In the genomic region with DNA sequence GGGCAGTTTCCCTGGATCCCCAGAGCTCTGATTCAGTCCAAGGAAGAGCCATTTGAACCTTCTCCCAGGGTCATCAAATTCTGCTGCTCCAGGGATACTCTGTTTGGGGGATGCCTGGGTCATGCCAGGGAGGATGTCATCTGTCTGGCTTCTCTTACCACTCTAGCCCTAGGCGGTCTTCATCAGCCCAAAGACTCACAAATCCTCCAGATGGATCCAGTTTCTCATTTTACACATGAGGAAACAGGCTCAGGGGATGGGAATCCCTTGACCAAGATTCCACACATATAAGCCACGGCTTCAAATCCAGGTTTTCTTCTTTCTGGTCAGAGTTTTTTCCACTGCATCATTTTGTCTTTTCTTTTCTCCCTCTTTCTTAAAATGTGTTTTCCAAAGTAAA, we compare ENCODE assay signal across 30 cellular contexts. TPM values are rescaled to one million over a fixed set of nuclear protein-coding genes. Genes with fewer than 3 reads are reported as not detected.
A peak's percentile ranks its signal among the peaks of the same experiment; 100 is the strongest.
DNase-seq lines count a peak whose midpoint lies in the region; ATAC-seq and TF ChIP-seq lines count a peak whose summit lies in the region.
"Had no signal": no experiment of that assay in that cellular context is flagged by ENCODE, and none has a peak within 500 bp of the region (broad histone marks: within the 10 kb centered on the region; RNA-seq: fewer than 3 reads in every experiment).

No MANE protein-coding gene starts in this region.

- no peaks in the 10 kb centered on the region for H3K9me3 ChIP-seq in subcutaneous abdominal adipose tissue (ENCODE audit: control insufficient read depth in 5 of 5, low read length in 5 of 5)
- H3K9me3 ChIP-seq: heart left ventricle, sigmoid colon, SJCRH30 had no signal

- no peaks in the 10 kb centered on the region for H3K36me3 Mint-ChIP-seq in activated CD8-positive, alpha-beta T cell treated with anti-CD3 and anti-CD28 coated beads for 36 hours (ENCODE audit: low read depth)
- H3K36me3 Mint-ChIP-seq: IgD-negative memory B cell had no signal

- DNase-seq in EH (ENCODE audit: low read depth): peak; percentile 68
- DNase-seq in NCI-H446 (lab: John Stamatoyannopoulos, UW): peak; percentile 2 to 74
- DNase-seq in fibroblast of gingiva (ENCODE audit: low read depth): peak; percentile 36
- no peak for DNase-seq in activated CD8-positive, alpha-beta T cell treated with anti-CD3 and anti-CD28 coated beads for 36 hours
- DNase-seq in COLO829 (ENCODE audit: low spot score): no peak
- no peak for DNase-seq in NCI-H526 treated with DMSO at 0.1 percent for 48 hours (lab: John Stamatoyannopoulos, UW)
- no peak for DNase-seq in nucleus accumbens (lab: John Stamatoyannopoulos, UW)
- DNase-seq: activated CD4-positive, alpha-beta T cell treated with anti-CD3 and anti-CD28 coated beads for 48 hours; activated gamma-delta T cell; activated T-cell treated with anti-CD3 and anti-CD28 coated beads, Interleukin-2, amount 50 U/mL, for 1 hour; central memory CD4-positive, alpha-beta T cell; DMS79 treated with DMSO at 0.1 percent for 48 hours; erythroblast; foreskin keratinocyte; heart left ventricle; NCI-H1048; RPMI8226; sigmoid colon; stimulated activated CD4-positive, alpha-beta T cell treated with anti-CD3 and anti-CD28 coated beads, Interleukin-12 subunit alpha, Interleukin-12 subunit beta, amount 100 ng/mL, for 4 hours; stimulated activated CD4-positive, alpha-beta T cell treated with anti-CD3 and anti-CD28 coated beads, Interleukin-4, amount 100 ng/mL, for 4 hours; substantia nigra; T1000 had no signal

- no peaks in the 10 kb centered on the region for H3K27me3 Mint-ChIP-seq in activated CD8-positive, alpha-beta T cell treated with anti-CD3 and anti-CD28 coated beads for 36 hours
- H3K27me3 Mint-ChIP-seq: dendritic cell treated with granulocyte-macrophage colony-stimulating factor and Interleukin-4, amounts not matched to agents 40 ng/mL and 50 ng/mL, for 4 days had no signal

- H3K4me3 Mint-ChIP-seq in activated CD8-positive, alpha-beta T cell treated with anti-CD3 and anti-CD28 coated beads for 36 hours: no peak overlapping the region
- H3K4me3 Mint-ChIP-seq: dendritic cell treated with granulocyte-macrophage colony-stimulating factor and Interleukin-4, amounts not matched to agents 40 ng/mL and 50 ng/mL, for 4 days; GM23338; IgD-negative memory B cell had no signal

- peaks cover 3 to 28% (median 18%) of the 10 kb centered on the region in 5 donors for H3K4me1 ChIP-seq in subcutaneous abdominal adipose tissue (ENCODE audit: control insufficient read depth in 5 of 5, insufficient read depth in 5 of 5, low read length in 5 of 5)
- H3K4me1 ChIP-seq: foreskin keratinocyte, SJCRH30 had no signal

- H3K4me3 ChIP-seq in subcutaneous abdominal adipose tissue (ENCODE audit: low read depth in 1 of 5, low read length in 5 of 5): no peak overlapping the region
- H3K4me3 ChIP-seq: GM23338, heart left ventricle, sigmoid colon, SJCRH30 had no signal

- intact Hi-C loops in activated CD8-positive, alpha-beta T cell treated with anti-CD3 and anti-CD28 coated beads for 36 hours (cut with micrococcal nuclease): loop anchor here (10.0 kb wide), 1 partner anchor 76 kb away; no protein-coding TSS in a partner anchor

- no peak overlapping the region for H3K9ac ChIP-seq in subcutaneous abdominal adipose tissue (ENCODE audit: low read length in 5 of 5)

- POLR2A ChIA-PET in activated CD8-positive, alpha-beta T cell treated with anti-CD3 and anti-CD28 coated beads for 36 hours (lab: Charles Lee): no interaction called here

- no peak for ATAC-seq in activated CD8-positive, alpha-beta T cell treated with anti-CD3 and anti-CD28 coated beads for 36 hours
- ATAC-seq: foreskin keratinocyte, GM23338, heart left ventricle had no signal

- no peaks in the 10 kb centered on the region for H3K36me3 ChIP-seq in subcutaneous abdominal adipose tissue (ENCODE audit: control insufficient read depth in 5 of 5, insufficient read depth in 5 of 5, low read length in 5 of 5)
- H3K36me3 ChIP-seq: heart left ventricle, sigmoid colon, SJCRH30 had no signal

- H3K27ac Mint-ChIP-seq in activated CD8-positive, alpha-beta T cell treated with anti-CD3 and anti-CD28 coated beads for 36 hours: no peak overlapping the region
- H3K27ac Mint-ChIP-seq: dendritic cell treated with granulocyte-macrophage colony-stimulating factor and Interleukin-4, amounts not matched to agents 40 ng/mL and 50 ng/mL, for 4 days; GM23338 had no signal

- no peaks in the 10 kb centered on the region for H3K27me3 ChIP-seq in subcutaneous abdominal adipose tissue (ENCODE audit: control insufficient read depth in 5 of 5, insufficient read depth in 4 of 5, low read length in 5 of 5)
- H3K27me3 ChIP-seq: heart left ventricle, sigmoid colon, SJCRH30 had no signal

- CTCF ChIA-PET in activated CD8-positive, alpha-beta T cell treated with anti-CD3 and anti-CD28 coated beads for 36 hours (lab: Charles Lee): no interaction called here

- no peaks in the 10 kb centered on the region for H3K4me1 Mint-ChIP-seq in activated CD8-positive, alpha-beta T cell treated with anti-CD3 and anti-CD28 coated beads for 36 hours (ENCODE audit: low read depth)
- H3K4me1 Mint-ChIP-seq: IgD-negative memory B cell had no signal

- peak overlapping the region; percentile 57 for H3K27ac ChIP-seq in subcutaneous abdominal adipose tissue (ENCODE audit: low read depth, low read length)
- H3K27ac ChIP-seq: foreskin keratinocyte, heart left ventricle, SJCRH30 had no signal

- no peak for TF ChIP-seq CTCF in activated CD8-positive, alpha-beta T cell treated with anti-CD3 and anti-CD28 coated beads for 36 hours (IDR thresholded peaks at IDR 0.05)

- H3K9me3 Mint-ChIP-seq in activated CD8-positive, alpha-beta T cell treated with anti-CD3 and anti-CD28 coated beads for 36 hours: no peaks in the 10 kb centered on the region
- H3K9me3 Mint-ChIP-seq: dendritic cell treated with granulocyte-macrophage colony-stimulating factor and Interleukin-4, amounts not matched to agents 40 ng/mL and 50 ng/mL, for 4 days; GM23338; IgD-negative memory B cell had no signal

RNA-seq across cellular contexts. Expression of gene SLC28A1, which starts 36.7 kb away (rescaled TPM):
- total RNA-seq in activated CD8-positive, alpha-beta T cell treated with anti-CD3 and anti-CD28 coated beads for 36 hours: not detected
- total RNA-seq: foreskin keratinocyte, GM23338, myocyte, NCI-H460, pulmonary artery endothelial cell, sigmoid colon, SJCRH30 had no signal

Comparison
In these comparisons a context has a peak if more than half of its experiments do, and no peak if none do; other contexts are left out.
1. DNase-seq: peak in EH (single experiment), NCI-H446 (2 of 2) and fibroblast of gingiva (single experiment); none in activated CD8-positive, alpha-beta T cell treated with anti-CD3 and anti-CD28 coated beads for 36 hours (single experiment), COLO829 (single experiment), NCI-H526 treated with DMSO at 0.1 percent for 48 hours (single experiment) and nucleus accumbens (0 of 56).